ENCODE assay signal across 17 cellular contexts in genomic region chr10:12640550-12640949, GRCh38.
"Had no signal": no experiment of that assay in that cellular context is flagged by ENCODE, and none has a peak within 500 bp of the region (broad histone marks: within the 10 kb centered on the region; RNA-seq: fewer than 3 reads in every experiment).

No MANE protein-coding gene starts in this region.

- H3K27me3 ChIP-seq: MG63 had no signal

- H3K4me2 ChIP-seq: SK-N-SH had no signal

- ATAC-seq: HepG2 had no signal

- H3K36me3 ChIP-seq: MG63 had no signal

- H3K4me3 ChIP-seq: MG63 had no signal

- H3K27ac ChIP-seq: RWPE1 had no signal

- DNase-seq: IMR-90, Karpas-422, KG1, MG63, NCI-H1092, NCI-H1105 treated with DMSO at 0.1 percent for 48 hours, NCI-H1417 treated with DMSO at 0.1 percent for 48 hours, NCI-H146, NCI-H1694 treated with DMSO at 0.1 percent for 48 hours, NCI-H1930, NCI-H2227 treated with DMSO at 0.1 percent for 48 hours, NCI-H524, NCI-H748 treated with DMSO at 0.1 percent for 48 hours, SHP77, SK-N-SH had no signal

- H3K9me2 ChIP-seq: SK-N-SH had no signal

- H3K9me3 ChIP-seq: MG63, SK-N-SH had no signal
